In the genomic region with DNA sequence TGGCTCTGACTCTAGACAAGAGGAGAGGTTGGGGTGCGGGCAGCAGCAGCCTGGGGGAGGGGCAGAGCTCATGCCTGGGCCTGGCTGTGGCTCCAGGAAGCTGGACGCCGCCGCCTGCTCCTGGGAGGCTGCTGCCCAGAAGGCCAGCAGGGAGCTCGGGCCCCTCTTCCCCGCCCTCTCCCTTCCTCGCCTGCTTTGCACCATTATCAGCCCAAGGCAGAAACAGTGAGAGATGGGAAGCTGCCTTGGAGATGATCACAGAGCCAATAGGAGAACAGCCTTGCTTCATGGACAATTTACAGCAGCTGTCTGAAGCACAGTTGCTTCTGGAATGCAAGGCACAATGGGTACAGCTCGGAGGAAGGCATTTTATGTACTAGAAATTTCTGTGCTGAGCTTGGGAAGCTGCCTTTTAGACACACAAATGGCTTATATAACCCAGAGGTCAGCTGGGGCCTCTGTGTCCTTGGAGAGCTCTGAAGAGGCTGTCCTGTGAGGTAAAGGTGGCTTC, we compare ENCODE assay signal across 1 cellular context.
TF ChIP-seq lines count a peak whose summit lies in the region.

No MANE protein-coding gene starts in this region.

TF ChIP-seq in IMR-90, 13 proteins besides CTCF, POLR2A, EP300 and RAD21 (continued from another document):
- TF ChIP-seq, protein P1, sequence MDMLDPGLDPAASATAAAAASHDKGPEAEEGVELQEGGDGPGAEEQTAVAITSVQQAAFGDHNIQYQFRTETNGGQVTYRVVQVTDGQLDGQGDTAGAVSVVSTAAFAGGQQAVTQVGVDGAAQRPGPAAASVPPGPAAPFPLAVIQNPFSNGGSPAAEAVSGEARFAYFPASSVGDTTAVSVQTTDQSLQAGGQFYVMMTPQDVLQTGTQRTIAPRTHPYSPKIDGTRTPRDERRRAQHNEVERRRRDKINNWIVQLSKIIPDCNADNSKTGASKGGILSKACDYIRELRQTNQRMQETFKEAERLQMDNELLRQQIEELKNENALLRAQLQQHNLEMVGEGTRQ (IDR thresholded peaks at IDR 0.05; ENCODE audit: low read depth, low read length): no peak
- TF ChIP-seq MAZ (IDR thresholded peaks at IDR 0.05; ENCODE audit: borderline replicate concordance, low read depth, low read length) (no peak), RCOR1 (IDR thresholded peaks at IDR 0.05; ENCODE audit: insufficient replicate concordance, low read length) (no peak)
TF ChIP-seq in IMR-90: peak in this region for 0.
